In genomic region chr15:52078876-52079700, GRCh38 we compare ENCODE assay signal across 8 cellular contexts. TPM values are rescaled to one million over a fixed set of nuclear protein-coding genes. Genes with fewer than 3 reads are reported as not detected.
A peak's percentile ranks its signal among the peaks of the same experiment; 100 is the strongest.
DNase-seq lines count a peak whose midpoint lies in the region; ATAC-seq and TF ChIP-seq lines count a peak whose summit lies in the region.

No MANE protein-coding gene starts in this region.

- H2AFZ ChIP-seq in osteoblast (ENCODE audit: low read length): no peak overlapping the region

- CTCF ChIA-PET in CD8-positive, alpha-beta memory T cell (lab: Charles Lee): interaction anchor here (0.5 to 3.6 kb wide), 29 partner anchors 9 to 200 kb away, joined by 3 to 25 read pairs (median 4); partner anchors contain the start of gene LEO1

- H3K36me3 ChIP-seq in CD8-positive, alpha-beta memory T cell (ENCODE audit: insufficient read depth, low read length): no peaks in the 10 kb centered on the region
- no peaks in the 10 kb centered on the region for H3K36me3 ChIP-seq in osteoblast (ENCODE audit: insufficient read depth, low read length)
- H3K36me3 ChIP-seq in thyroid gland: no peaks in the 10 kb centered on the region

- no peaks in the 10 kb centered on the region for H3K9me3 Mint-ChIP-seq in CD8-positive, alpha-beta memory T cell

- peak overlapping the region in 1 of 8 donors; percentile 2 for H3K27ac Mint-ChIP-seq in CD8-positive, alpha-beta memory T cell

- POLR2A ChIA-PET in CD8-positive, alpha-beta memory T cell (lab: Charles Lee): no interaction called here

- peaks cover 16 to 24% (median 20%) of the 10 kb centered on the region in 3 donors for H3K4me1 Mint-ChIP-seq in CD8-positive, alpha-beta memory T cell

- no peaks in the 10 kb centered on the region for H3K27me3 ChIP-seq in CD8-positive, alpha-beta memory T cell (ENCODE audit: insufficient read depth, low read length, poor library complexity, severe bottlenecking)
- no peaks in the 10 kb centered on the region for H3K27me3 ChIP-seq in osteoblast (ENCODE audit: insufficient read depth, low read length)
- H3K27me3 ChIP-seq in thyroid gland: no peaks in the 10 kb centered on the region

- no peaks in the 10 kb centered on the region for H3K79me2 ChIP-seq in osteoblast (ENCODE audit: insufficient read depth, low read length)

- no peaks in the 10 kb centered on the region for H3K9me3 ChIP-seq in CD8-positive, alpha-beta memory T cell (ENCODE audit: low read length)
- H3K9me3 ChIP-seq in osteoblast (ENCODE audit: low read depth, low read length): no peaks in the 10 kb centered on the region
- no peaks in the 10 kb centered on the region for H3K9me3 ChIP-seq in thyroid gland

- no peaks in the 10 kb centered on the region for H3K27me3 Mint-ChIP-seq in CD8-positive, alpha-beta memory T cell

- no peak overlapping the region for H3K4me2 ChIP-seq in osteoblast (ENCODE audit: insufficient read depth, low read length)

- WGBS in thyroid gland, 2 donors: 46 to 49% methylated on average over 12 to 13 of the region's 13 CpGs

- peak; percentile 27 for ATAC-seq in HG02798 (IDR thresholded peaks at IDR 0.05; ENCODE audit: poor library complexity, unreplicated experiment)

- H4K20me1 ChIP-seq in osteoblast (ENCODE audit: insufficient read depth, low read length): no peaks in the 10 kb centered on the region

- H3K4me3 ChIP-seq in CD8-positive, alpha-beta memory T cell (ENCODE audit: low read length): no peak overlapping the region
- H3K4me3 ChIP-seq in osteoblast (ENCODE audit: insufficient read depth, low read length) (no peak overlapping the region), thyroid gland (replicated peaks in 1 of 3) (no peak overlapping the region)

- intact Hi-C loops in thyroid gland (cut with DNase I): no loop called here

- H3K27ac ChIP-seq in CD8-positive, alpha-beta memory T cell (ENCODE audit: low read depth, low read length): no peak overlapping the region
- H3K27ac ChIP-seq in osteoblast (ENCODE audit: low read depth, low read length): no peak overlapping the region
- no peak overlapping the region for H3K27ac ChIP-seq in thyroid gland

- DNase-seq in CD8-positive, alpha-beta memory T cell: peak; percentile 64 to 86 (median 71)
- DNase-seq in SHP77 (lab: John Stamatoyannopoulos, UW) (peak; percentile 63 to 74), foreskin melanocyte (peak; percentile 45), osteoblast (ENCODE audit: insufficient read length, low spot score, missing footprints) (peak; percentile 86), thyroid gland (peak; percentile 83 to 89), cerebellar nuclear complex (lab: John Stamatoyannopoulos, UW) (no peak)
- peak; percentile 68 for DNase-seq in activated T-helper 9 cell treated with anti-CD3 and anti-CD28 coated beads, Interleukin-2, amount 50 U/mL, for 16 hours (ENCODE audit: low read depth)

- TF ChIP-seq CTCF in osteoblast (IDR thresholded peaks at IDR 0.05; ENCODE audit: extremely low read depth, low read depth, low read length): peak; percentile 91
- TF ChIP-seq CTCF in thyroid gland (IDR thresholded peaks at IDR 0.05): peak; percentile 51 to 87 (median 66)

- H3K4me1 ChIP-seq in CD8-positive, alpha-beta memory T cell (ENCODE audit: insufficient read depth, low read length): peaks cover 11% of the 10 kb centered on the region
- H3K4me1 ChIP-seq in osteoblast (ENCODE audit: insufficient read depth, low read length) (peaks cover 15% of the 10 kb centered on the region), thyroid gland (peaks cover 0 to 19% of the 10 kb centered on the region in 2 donors)

- no peaks in the 10 kb centered on the region for H3K36me3 Mint-ChIP-seq in CD8-positive, alpha-beta memory T cell

- no peak for TF ChIP-seq POLR2A in thyroid gland (IDR thresholded peaks at IDR 0.05)

- peak overlapping the region in 1 of 7 donors; percentile 59 for H3K4me3 Mint-ChIP-seq in CD8-positive, alpha-beta memory T cell

RNA-seq across cellular contexts. Expression of gene BCL2L10, which starts 33.5 kb away (rescaled TPM):
- under 1 TPM in 1 of 2 experiments, not detected in 1; 0.31 TPM for total RNA-seq in CD8-positive, alpha-beta memory T cell
- 0.17 TPM for polyA plus RNA-seq in CD8-positive, alpha-beta memory T cell
- total RNA-seq in osteoblast: not detected in 2 replicates
- under 1 TPM in 1 of 4 donors, not detected in 3; 0.58 TPM for total RNA-seq in thyroid gland

Comparison
In these comparisons a context has a peak if more than half of its experiments do, and no peak if none do; other contexts are left out.
1. DNase-seq: peak in CD8-positive, alpha-beta memory T cell (5 of 5), SHP77 (2 of 2), activated T-helper 9 cell treated with anti-CD3 and anti-CD28 coated beads, Interleukin-2, amount 50 U/mL, for 16 hours (single experiment), foreskin melanocyte (single experiment), osteoblast (single experiment) and thyroid gland (2 of 2); none in cerebellar nuclear complex (0 of 2).